ENCODE assay signal across 8 cellular contexts in genomic region chr17:40791808-40792436, GRCh38.
DNase-seq lines count a peak whose midpoint lies in the region; ATAC-seq, FAIRE-seq and TF ChIP-seq lines count a peak whose summit lies in the region.

No MANE protein-coding gene starts in this region.

- no peak overlapping the region for H3K27ac Mint-ChIP-seq in nephron
- H3K27ac Mint-ChIP-seq in effector memory CD8-positive, alpha-beta T cell, result no peak overlapping the region

- peaks cover 22% of the 10 kb centered on the region for H3K27me3 Mint-ChIP-seq in nephron (ENCODE audit: low read depth)
- peaks cover 39 to 43% of the 10 kb centered on the region in 2 donors for H3K27me3 Mint-ChIP-seq in effector memory CD8-positive, alpha-beta T cell

- no peaks in the 10 kb centered on the region for H3K36me3 Mint-ChIP-seq in nephron (ENCODE audit: low read depth)
- H3K36me3 Mint-ChIP-seq in effector memory CD8-positive, alpha-beta T cell (ENCODE audit: insufficient read depth), result peaks cover 4% of the 10 kb centered on the region

- no peaks in the 10 kb centered on the region for H3K9me3 Mint-ChIP-seq in nephron
- H3K9me3 Mint-ChIP-seq in effector memory CD8-positive, alpha-beta T cell, result no peaks in the 10 kb centered on the region

- ATAC-seq in HG03457 (IDR thresholded peaks at IDR 0.05; ENCODE audit: unreplicated experiment), result no peak
- no peak for ATAC-seq in effector memory CD8-positive, alpha-beta T cell (replicated peaks)

- no peak for DNase-seq in D721Med (ENCODE audit: insufficient read length, low spot score)
- DNase-seq in NCI-H146 (lab: John Stamatoyannopoulos, UW), result peak; percentile 34
- peak; percentile 68 for DNase-seq in dedifferentiated amniotic fluid mesenchymal stem cell (ENCODE audit: extremely low spot score)
- no peak for DNase-seq in islet precursor cell
- no peak for DNase-seq in NCI-H524 treated with DMSO at 0.1 percent for 48 hours (lab: John Stamatoyannopoulos, UW)
- DNase-seq in effector memory CD8-positive, alpha-beta T cell, result no peak

- H3K4me1 Mint-ChIP-seq in nephron, result peaks cover 10% of the 10 kb centered on the region
- H3K4me1 Mint-ChIP-seq in effector memory CD8-positive, alpha-beta T cell (ENCODE audit: low read depth in 2 of 2), result no peaks in the 10 kb centered on the region

- TF ChIP-seq CTCF in D721Med (IDR thresholded peaks at IDR 0.05; ENCODE audit: insufficient read depth, missing control alignments) (peak; percentile 70), nephron (IDR thresholded peaks at IDR 0.05; ENCODE audit: unreplicated experiment in 3 of 3) (peak; percentile 61 to 72 (median 62))

- H3K4me3 Mint-ChIP-seq in nephron, result no peak overlapping the region
- no peak overlapping the region for H3K4me3 Mint-ChIP-seq in effector memory CD8-positive, alpha-beta T cell

- FAIRE-seq in D721Med (lab: Jason Lieb, UNC), result no peak

Comparison
In these comparisons a context has a peak if more than half of its experiments do, and no peak if none do; other contexts are left out.
1. DNase-seq: peak in NCI-H146 (single experiment) and dedifferentiated amniotic fluid mesenchymal stem cell (single experiment); none in D721Med (single experiment), islet precursor cell (single experiment), NCI-H524 treated with DMSO at 0.1 percent for 48 hours (single experiment) and effector memory CD8-positive, alpha-beta T cell (0 of 3).